11 cellular contexts compared by ENCODE assay signal in genomic region chr7:142833174-142834027, GRCh38. TPM values are rescaled to one million over a fixed set of nuclear protein-coding genes. Genes with fewer than 3 reads are reported as not detected.
A peak's percentile ranks its signal among the peaks of the same experiment; 100 is the strongest.
DNase-seq lines count a peak whose midpoint lies in the region; ATAC-seq and TF ChIP-seq lines count a peak whose summit lies in the region.
"Had no signal": no experiment of that assay in that cellular context is flagged by ENCODE, and none has a peak within 500 bp of the region (broad histone marks: within the 10 kb centered on the region; RNA-seq: fewer than 3 reads in every experiment).

No MANE protein-coding gene starts in this region.

- H3K9me3 ChIP-seq in SJCRH30 (replicated peaks) = no peaks in the 10 kb centered on the region
- no peaks in the 10 kb centered on the region for H3K9me3 ChIP-seq in effector memory CD4-positive, alpha-beta T cell (ENCODE audit: control insufficient read depth, low read length)
- H3K9me3 ChIP-seq: breast epithelium, neutrophil had no signal

- H3K27me3 ChIP-seq in SJCRH30 = no peaks in the 10 kb centered on the region
- no peaks in the 10 kb centered on the region for H3K27me3 ChIP-seq in effector memory CD4-positive, alpha-beta T cell (replicated peaks; ENCODE audit: control insufficient read depth, insufficient read depth, low read length, poor library complexity, severe bottlenecking)
- H3K27me3 ChIP-seq: breast epithelium, neutrophil had no signal

- no peak overlapping the region for H3K4me3 ChIP-seq in fibroblast of mammary gland (ENCODE audit: control insufficient read depth, low read depth, low read length)
- H3K4me3 ChIP-seq in SJCRH30 = no peak overlapping the region
- no peak overlapping the region for H3K4me3 ChIP-seq in effector memory CD4-positive, alpha-beta T cell (ENCODE audit: insufficient read depth, low read depth, low read length, poor library complexity, severe bottlenecking)
- H3K4me3 ChIP-seq: breast epithelium had no signal

- H3K4me1 ChIP-seq in SJCRH30 = no peaks in the 10 kb centered on the region
- H3K4me1 ChIP-seq in effector memory CD4-positive, alpha-beta T cell (ENCODE audit: control insufficient read depth, insufficient read depth, low read length, poor library complexity, severe bottlenecking) = no peaks in the 10 kb centered on the region
- H3K4me1 ChIP-seq: breast epithelium had no signal

- no peaks in the 10 kb centered on the region for H3K36me3 ChIP-seq in SJCRH30
- no peaks in the 10 kb centered on the region for H3K36me3 ChIP-seq in effector memory CD4-positive, alpha-beta T cell (ENCODE audit: control insufficient read depth, insufficient read depth, low read length)
- H3K36me3 ChIP-seq: breast epithelium, neutrophil had no signal

- TF ChIP-seq CTCF in fibroblast of mammary gland (conservative IDR thresholded peaks at IDR 0.05; ENCODE audit: control insufficient read depth, insufficient read depth, low read depth, low read length) = no peak

- DNase-seq in HUDEP-2 (lab: John Stamatoyannopoulos, UW; ENCODE audit: unreplicated experiment in 76 of 76) = peak in 65 of 76 experiments; percentile 16 to 93 (median 59)
- DNase-seq in fibroblast of mammary gland (ENCODE audit: low read depth) = peak; percentile 30
- no peak for DNase-seq in SJCRH30
- DNase-seq in HPDE6-E6E7 (ENCODE audit: extremely low spot score) = no peak
- DNase-seq in effector memory CD4-positive, alpha-beta T cell = no peak
- DNase-seq in stimulated activated CD4-positive, alpha-beta T cell treated with anti-CD3 and anti-CD28 coated beads, Interleukin-12 subunit alpha, Interleukin-12 subunit beta, amount 100 ng/mL, for 4 hours = no peak
- DNase-seq: NCI-H774 had no signal

- H3K27ac ChIP-seq in SJCRH30 = no peak overlapping the region
- H3K27ac ChIP-seq in effector memory CD4-positive, alpha-beta T cell (ENCODE audit: insufficient read depth, low read length, poor library complexity, severe bottlenecking) = no peak overlapping the region
- H3K27ac ChIP-seq: breast epithelium, neutrophil had no signal

- ATAC-seq in GM19023 (IDR thresholded peaks at IDR 0.05; ENCODE audit: unreplicated experiment) (peak; percentile 75), HG02678 (IDR thresholded peaks at IDR 0.05; ENCODE audit: unreplicated experiment) (peak; percentile 71)

RNA-seq across cellular contexts. Expression of gene EPHB6, which starts 21.5 kb away (rescaled TPM):
- 0.10 and 0.14 TPM in 2 replicates for total RNA-seq in SJCRH30 (2014; rRNA removed; shearing (Covaris generic))

RNA-seq across cellular contexts. Expression of gene TRPV6, which starts 52.1 kb away (rescaled TPM):
- not detected in 2 replicates for total RNA-seq in SJCRH30 (2014; rRNA removed; shearing (Covaris generic))

Comparison
In these comparisons a context has a peak if more than half of its experiments do, and no peak if none do; other contexts are left out.
1. DNase-seq: peak in HUDEP-2 (65 of 76) and fibroblast of mammary gland (single experiment); none in SJCRH30 (0 of 2), HPDE6-E6E7 (single experiment), effector memory CD4-positive, alpha-beta T cell (0 of 3) and stimulated activated CD4-positive, alpha-beta T cell treated with anti-CD3 and anti-CD28 coated beads, Interleukin-12 subunit alpha, Interleukin-12 subunit beta, amount 100 ng/mL, for 4 hours (single experiment).